8 cellular contexts compared by ENCODE assay signal in the genomic region with DNA sequence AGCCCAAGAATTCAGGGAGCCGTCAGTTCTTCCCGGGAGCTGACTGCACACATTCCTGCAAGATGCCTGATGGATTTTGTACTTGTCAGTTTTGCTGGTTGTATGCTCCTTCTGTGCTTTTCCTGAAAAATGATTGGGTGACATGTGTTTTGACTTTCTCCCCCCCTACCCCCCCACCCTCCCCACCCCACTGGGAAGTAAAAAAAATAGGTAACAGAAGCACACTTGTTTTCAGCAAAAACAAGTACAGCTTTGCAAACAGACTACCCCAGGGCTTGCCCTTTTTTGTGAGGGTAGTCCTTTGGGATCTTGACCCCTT. TPM values are rescaled to one million over a fixed set of nuclear protein-coding genes. Genes with fewer than 3 reads are reported as not detected.
DNase-seq lines count a peak whose midpoint lies in the region; ATAC-seq and TF ChIP-seq lines count a peak whose summit lies in the region.

No MANE protein-coding gene starts in this region.

- H3K9me3 ChIP-seq in stomach = no peaks in the 10 kb centered on the region

- H3K36me3 Mint-ChIP-seq in activated naive CD8-positive, alpha-beta T cell treated with anti-CD3 and anti-CD28 coated beads for 36 hours = peaks cover 16% of the 10 kb centered on the region
- peaks cover 0 to 12% (median 3%) of the 10 kb centered on the region in 3 donors for H3K36me3 Mint-ChIP-seq in immature natural killer cell

- peaks cover 18 to 42% (median 33%) of the 10 kb centered on the region in 4 donors for H3K36me3 ChIP-seq in stomach

- H3K4me3 ChIP-seq in stomach = peak overlapping the region; percentile 78 to 99 (median 92)

- peaks cover 48% of the 10 kb centered on the region for H3K4me1 Mint-ChIP-seq in activated naive CD8-positive, alpha-beta T cell treated with anti-CD3 and anti-CD28 coated beads for 36 hours
- H3K4me1 Mint-ChIP-seq in immature natural killer cell = peaks cover 37 to 59% of the 10 kb centered on the region in 2 donors

- TF ChIP-seq POLR2A in stomach (IDR thresholded peaks at IDR 0.05) = no peak

- peak overlapping the region; percentile 80 for H3K27ac Mint-ChIP-seq in activated naive CD8-positive, alpha-beta T cell treated with anti-CD3 and anti-CD28 coated beads for 36 hours
- peak overlapping the region; percentile 78 to 90 (median 84) for H3K27ac Mint-ChIP-seq in immature natural killer cell

- intact Hi-C loops in stomach (cut with DNase I; ENCODE audit: low total_unique reads) = no loop called here

- peak; percentile 1 for DNase-seq in DMS79 (lab: John Stamatoyannopoulos, UW)
- DNase-seq in DMS79 treated with DMSO at 0.1 percent for 48 hours (lab: John Stamatoyannopoulos, UW) = no peak
- DNase-seq in activated naive CD8-positive, alpha-beta T cell treated with anti-CD3 and anti-CD28 coated beads for 36 hours = no peak
- no peak for DNase-seq in immature natural killer cell
- DNase-seq in stomach = no peak
- no peak for DNase-seq in NCI-H510A (lab: John Stamatoyannopoulos, UW)

- peaks cover 18 to 52% (median 37%) of the 10 kb centered on the region in 4 donors for H3K4me1 ChIP-seq in stomach

- no peaks in the 10 kb centered on the region for H3K9me3 Mint-ChIP-seq in activated naive CD8-positive, alpha-beta T cell treated with anti-CD3 and anti-CD28 coated beads for 36 hours
- no peaks in the 10 kb centered on the region for H3K9me3 Mint-ChIP-seq in immature natural killer cell

- no peak for TF ChIP-seq CTCF in stomach (IDR thresholded peaks at IDR 0.05)

- no peaks in the 10 kb centered on the region for H3K27me3 ChIP-seq in stomach

- no peak for TF ChIP-seq EP300 in stomach (IDR thresholded peaks at IDR 0.05)

- peak overlapping the region in 2 of 5 donors; percentile 94 to 96 for H3K27ac ChIP-seq in stomach

- WGBS in stomach, 5 donors = 0 to 8% (median 6%) methylated on average over 2 of the region's 2 CpGs

- H3K27me3 Mint-ChIP-seq in activated naive CD8-positive, alpha-beta T cell treated with anti-CD3 and anti-CD28 coated beads for 36 hours = peaks cover 13% of the 10 kb centered on the region
- peaks cover 4 to 16% (median 14%) of the 10 kb centered on the region in 3 donors for H3K27me3 Mint-ChIP-seq in immature natural killer cell (ENCODE audit: low read depth in 3 of 3)

- ATAC-seq in HG02798 (IDR thresholded peaks at IDR 0.05; ENCODE audit: poor library complexity, unreplicated experiment) (no peak), GM18873 (IDR thresholded peaks at IDR 0.05; ENCODE audit: low FRiP score, unreplicated experiment) (no peak)

- peak overlapping the region; percentile 93 for H3K4me3 Mint-ChIP-seq in activated naive CD8-positive, alpha-beta T cell treated with anti-CD3 and anti-CD28 coated beads for 36 hours
- peak overlapping the region; percentile 88 to 93 (median 90) for H3K4me3 Mint-ChIP-seq in immature natural killer cell

RNA-seq across cellular contexts. Expression of a gene that starts 1.1 kb away (rescaled TPM):
- total RNA-seq in activated naive CD8-positive, alpha-beta T cell treated with anti-CD3 and anti-CD28 coated beads for 36 hours = 10 to 100 TPM; 29.5 to 30.9 TPM
- polyA plus RNA-seq in immature natural killer cell = 10 to 100 TPM in 1 of 3 donors, 1 to 10 TPM in 2; 4.6 to 13.4 (median 6.3) TPM
- 100 to 1,000 TPM in 1 of 5 donors, 10 to 100 TPM in 4; 29.8 to 108 (median 47.2) TPM for total RNA-seq in stomach
- polyA plus RNA-seq in stomach = 10 to 100 TPM; 10.8 to 13.2 (median 12.8) TPM
